1 cellular context compared by ENCODE assay signal in the genomic region with DNA sequence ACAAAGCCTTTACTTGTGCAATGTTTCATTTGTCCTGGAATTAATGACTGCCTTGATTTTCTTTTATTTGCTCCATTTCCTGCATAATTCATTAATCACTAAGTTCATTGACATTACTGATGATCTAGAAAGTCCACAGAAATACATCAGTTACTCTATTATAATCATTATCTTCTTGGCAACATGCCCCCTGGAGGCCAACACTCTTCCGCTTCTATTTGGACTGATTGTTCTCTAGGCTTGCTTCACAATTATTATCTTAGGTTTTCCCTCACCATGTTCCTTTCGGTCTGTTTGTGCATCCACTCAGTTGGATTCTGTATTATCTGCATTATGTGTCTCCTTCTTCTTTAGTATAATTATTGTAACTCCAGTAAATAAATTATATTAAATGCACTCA.
TF ChIP-seq lines count a peak whose summit lies in the region.

No MANE protein-coding gene starts in this region.

TF ChIP-seq in GM23338, 12 proteins besides CTCF, POLR2A, EP300 and RAD21:
- TF ChIP-seq JUNB (IDR thresholded peaks at IDR 0.05; ENCODE audit: unreplicated experiment) = no peak
- TF ChIP-seq ZNF331 (CRISPR knock-in tag; IDR thresholded peaks at IDR 0.05; ENCODE audit: low read depth) = no peak
- TF ChIP-seq, protein P1, sequence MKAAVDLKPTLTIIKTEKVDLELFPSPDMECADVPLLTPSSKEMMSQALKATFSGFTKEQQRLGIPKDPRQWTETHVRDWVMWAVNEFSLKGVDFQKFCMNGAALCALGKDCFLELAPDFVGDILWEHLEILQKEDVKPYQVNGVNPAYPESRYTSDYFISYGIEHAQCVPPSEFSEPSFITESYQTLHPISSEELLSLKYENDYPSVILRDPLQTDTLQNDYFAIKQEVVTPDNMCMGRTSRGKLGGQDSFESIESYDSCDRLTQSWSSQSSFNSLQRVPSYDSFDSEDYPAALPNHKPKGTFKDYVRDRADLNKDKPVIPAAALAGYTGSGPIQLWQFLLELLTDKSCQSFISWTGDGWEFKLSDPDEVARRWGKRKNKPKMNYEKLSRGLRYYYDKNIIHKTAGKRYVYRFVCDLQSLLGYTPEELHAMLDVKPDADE (IDR thresholded peaks at IDR 0.05) = no peak
- TF ChIP-seq CREB1 (CRISPR knock-in tag; IDR thresholded peaks at IDR 0.05; ENCODE audit: low read depth) = no peak
- TF ChIP-seq ZNF114 (CRISPR knock-in tag; IDR thresholded peaks at IDR 0.05) = no peak
- TF ChIP-seq, protein P2, sequence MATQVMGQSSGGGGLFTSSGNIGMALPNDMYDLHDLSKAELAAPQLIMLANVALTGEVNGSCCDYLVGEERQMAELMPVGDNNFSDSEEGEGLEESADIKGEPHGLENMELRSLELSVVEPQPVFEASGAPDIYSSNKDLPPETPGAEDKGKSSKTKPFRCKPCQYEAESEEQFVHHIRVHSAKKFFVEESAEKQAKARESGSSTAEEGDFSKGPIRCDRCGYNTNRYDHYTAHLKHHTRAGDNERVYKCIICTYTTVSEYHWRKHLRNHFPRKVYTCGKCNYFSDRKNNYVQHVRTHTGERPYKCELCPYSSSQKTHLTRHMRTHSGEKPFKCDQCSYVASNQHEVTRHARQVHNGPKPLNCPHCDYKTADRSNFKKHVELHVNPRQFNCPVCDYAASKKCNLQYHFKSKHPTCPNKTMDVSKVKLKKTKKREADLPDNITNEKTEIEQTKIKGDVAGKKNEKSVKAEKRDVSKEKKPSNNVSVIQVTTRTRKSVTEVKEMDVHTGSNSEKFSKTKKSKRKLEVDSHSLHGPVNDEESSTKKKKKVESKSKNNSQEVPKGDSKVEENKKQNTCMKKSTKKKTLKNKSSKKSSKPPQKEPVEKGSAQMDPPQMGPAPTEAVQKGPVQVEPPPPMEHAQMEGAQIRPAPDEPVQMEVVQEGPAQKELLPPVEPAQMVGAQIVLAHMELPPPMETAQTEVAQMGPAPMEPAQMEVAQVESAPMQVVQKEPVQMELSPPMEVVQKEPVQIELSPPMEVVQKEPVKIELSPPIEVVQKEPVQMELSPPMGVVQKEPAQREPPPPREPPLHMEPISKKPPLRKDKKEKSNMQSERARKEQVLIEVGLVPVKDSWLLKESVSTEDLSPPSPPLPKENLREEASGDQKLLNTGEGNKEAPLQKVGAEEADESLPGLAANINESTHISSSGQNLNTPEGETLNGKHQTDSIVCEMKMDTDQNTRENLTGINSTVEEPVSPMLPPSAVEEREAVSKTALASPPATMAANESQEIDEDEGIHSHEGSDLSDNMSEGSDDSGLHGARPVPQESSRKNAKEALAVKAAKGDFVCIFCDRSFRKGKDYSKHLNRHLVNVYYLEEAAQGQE (IDR thresholded peaks at IDR 0.05; ENCODE audit: unreplicated experiment) = no peak
- TF ChIP-seq, protein P3, sequence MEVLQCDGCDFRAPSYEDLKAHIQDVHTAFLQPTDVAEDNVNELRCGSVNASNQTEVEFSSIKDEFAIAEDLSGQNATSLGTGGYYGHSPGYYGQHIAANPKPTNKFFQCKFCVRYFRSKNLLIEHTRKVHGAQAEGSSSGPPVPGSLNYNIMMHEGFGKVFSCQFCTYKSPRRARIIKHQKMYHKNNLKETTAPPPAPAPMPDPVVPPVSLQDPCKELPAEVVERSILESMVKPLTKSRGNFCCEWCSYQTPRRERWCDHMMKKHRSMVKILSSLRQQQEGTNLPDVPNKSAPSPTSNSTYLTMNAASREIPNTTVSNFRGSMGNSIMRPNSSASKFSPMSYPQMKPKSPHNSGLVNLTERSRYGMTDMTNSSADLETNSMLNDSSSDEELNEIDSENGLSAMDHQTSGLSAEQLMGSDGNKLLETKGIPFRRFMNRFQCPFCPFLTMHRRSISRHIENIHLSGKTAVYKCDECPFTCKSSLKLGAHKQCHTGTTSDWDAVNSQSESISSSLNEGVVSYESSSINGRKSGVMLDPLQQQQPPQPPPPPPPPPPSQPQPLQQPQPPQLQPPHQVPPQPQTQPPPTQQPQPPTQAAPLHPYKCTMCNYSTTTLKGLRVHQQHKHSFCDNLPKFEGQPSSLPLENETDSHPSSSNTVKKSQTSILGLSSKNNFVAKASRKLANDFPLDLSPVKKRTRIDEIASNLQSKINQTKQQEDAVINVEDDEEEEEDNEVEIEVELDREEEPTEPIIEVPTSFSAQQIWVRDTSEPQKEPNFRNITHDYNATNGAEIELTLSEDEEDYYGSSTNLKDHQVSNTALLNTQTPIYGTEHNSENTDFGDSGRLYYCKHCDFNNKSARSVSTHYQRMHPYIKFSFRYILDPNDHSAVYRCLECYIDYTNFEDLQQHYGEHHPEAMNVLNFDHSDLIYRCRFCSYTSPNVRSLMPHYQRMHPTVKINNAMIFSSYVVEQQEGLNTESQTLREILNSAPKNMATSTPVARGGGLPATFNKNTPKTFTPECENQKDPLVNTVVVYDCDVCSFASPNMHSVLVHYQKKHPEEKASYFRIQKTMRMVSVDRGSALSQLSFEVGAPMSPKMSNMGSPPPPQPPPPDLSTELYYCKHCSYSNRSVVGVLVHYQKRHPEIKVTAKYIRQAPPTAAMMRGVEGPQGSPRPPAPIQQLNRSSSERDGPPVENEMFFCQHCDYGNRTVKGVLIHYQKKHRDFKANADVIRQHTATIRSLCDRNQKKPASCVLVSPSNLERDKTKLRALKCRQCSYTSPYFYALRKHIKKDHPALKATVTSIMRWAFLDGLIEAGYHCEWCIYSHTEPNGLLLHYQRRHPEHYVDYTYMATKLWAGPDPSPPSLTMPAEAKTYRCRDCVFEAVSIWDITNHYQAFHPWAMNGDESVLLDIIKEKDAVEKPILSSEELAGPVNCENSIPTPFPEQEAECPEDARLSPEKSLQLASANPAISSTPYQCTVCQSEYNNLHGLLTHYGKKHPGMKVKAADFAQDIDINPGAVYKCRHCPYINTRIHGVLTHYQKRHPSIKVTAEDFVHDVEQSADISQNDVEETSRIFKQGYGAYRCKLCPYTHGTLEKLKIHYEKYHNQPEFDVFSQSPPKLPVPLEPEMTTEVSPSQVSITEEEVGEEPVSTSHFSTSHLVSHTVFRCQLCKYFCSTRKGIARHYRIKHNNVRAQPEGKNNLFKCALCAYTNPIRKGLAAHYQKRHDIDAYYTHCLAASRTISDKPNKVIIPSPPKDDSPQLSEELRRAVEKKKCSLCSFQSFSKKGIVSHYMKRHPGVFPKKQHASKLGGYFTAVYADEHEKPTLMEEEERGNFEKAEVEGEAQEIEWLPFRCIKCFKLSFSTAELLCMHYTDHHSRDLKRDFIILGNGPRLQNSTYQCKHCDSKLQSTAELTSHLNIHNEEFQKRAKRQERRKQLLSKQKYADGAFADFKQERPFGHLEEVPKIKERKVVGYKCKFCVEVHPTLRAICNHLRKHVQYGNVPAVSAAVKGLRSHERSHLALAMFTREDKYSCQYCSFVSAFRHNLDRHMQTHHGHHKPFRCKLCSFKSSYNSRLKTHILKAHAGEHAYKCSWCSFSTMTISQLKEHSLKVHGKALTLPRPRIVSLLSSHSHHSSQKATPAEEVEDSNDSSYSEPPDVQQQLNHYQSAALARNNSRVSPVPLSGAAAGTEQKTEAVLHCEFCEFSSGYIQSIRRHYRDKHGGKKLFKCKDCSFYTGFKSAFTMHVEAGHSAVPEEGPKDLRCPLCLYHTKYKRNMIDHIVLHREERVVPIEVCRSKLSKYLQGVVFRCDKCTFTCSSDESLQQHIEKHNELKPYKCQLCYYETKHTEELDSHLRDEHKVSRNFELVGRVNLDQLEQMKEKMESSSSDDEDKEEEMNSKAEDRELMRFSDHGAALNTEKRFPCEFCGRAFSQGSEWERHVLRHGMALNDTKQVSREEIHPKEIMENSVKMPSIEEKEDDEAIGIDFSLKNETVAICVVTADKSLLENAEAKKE (CRISPR knock-in tag; IDR thresholded peaks at IDR 0.05) = no peak
- no peak for TF ChIP-seq NANOG (IDR thresholded peaks at IDR 0.05; ENCODE audit: borderline replicate concordance)
